11 cellular contexts compared by ENCODE assay signal in the genomic region with DNA sequence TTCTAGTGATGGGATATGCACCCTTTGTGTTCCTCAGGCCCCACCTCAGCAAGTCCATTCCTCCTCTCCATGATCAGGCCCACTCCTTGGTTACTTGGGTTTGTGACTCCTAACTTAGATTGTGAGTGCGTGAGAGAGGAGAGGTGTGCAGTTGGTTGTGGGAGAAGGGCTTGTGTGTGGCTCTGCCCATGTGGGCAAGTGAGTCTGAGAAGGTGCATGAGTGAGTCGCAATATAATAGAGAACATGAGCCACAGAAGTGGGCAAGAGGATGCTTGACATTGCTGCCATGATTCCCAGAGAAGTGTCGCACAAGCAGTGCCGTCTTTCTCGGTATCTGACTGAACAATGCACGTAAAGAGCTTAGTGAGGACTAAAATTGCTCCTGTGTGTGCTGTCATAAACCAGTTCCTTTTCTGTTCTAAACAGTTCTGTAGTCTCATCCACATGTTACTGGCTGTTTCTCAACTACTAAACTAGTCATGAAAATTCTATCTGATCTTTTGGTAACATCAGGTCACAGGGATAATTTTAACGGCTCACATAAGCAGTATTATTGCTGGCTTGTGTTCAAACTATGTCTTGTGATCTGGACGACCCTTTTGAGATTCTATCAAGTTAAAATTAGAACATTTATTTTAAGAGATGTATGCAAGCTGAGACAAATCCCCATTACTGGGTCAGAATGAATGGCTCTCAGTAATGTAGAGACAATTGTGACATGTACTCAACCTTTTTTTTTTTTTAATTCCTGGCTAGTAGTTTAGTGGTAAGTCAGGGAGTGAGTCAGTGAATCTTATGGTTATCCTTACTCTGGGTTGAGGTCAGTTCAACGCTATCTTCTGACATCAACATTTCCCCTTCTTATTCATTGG. TPM values are rescaled to one million over a fixed set of nuclear protein-coding genes. Genes with fewer than 3 reads are reported as not detected.
DNase-seq lines count a peak whose midpoint lies in the region; ATAC-seq lines count a peak whose summit lies in the region.
"Had no signal": no experiment of that assay in that cellular context is flagged by ENCODE, and none has a peak within 500 bp of the region (broad histone marks: within the 10 kb centered on the region; RNA-seq: fewer than 3 reads in every experiment).

No MANE protein-coding gene starts in this region.

- DNase-seq in activated CD4-positive, alpha-beta T cell treated with anti-CD3 and anti-CD28 coated beads for 36 hours, result no peak
- no peak for DNase-seq in activated CD4-positive, alpha-beta T cell treated with anti-CD3 and anti-CD28 coated beads for 4 hours
- peak; percentile 69 for DNase-seq in amniotic stem cell (lab: John Stamatoyannopoulos, UW)
- DNase-seq in left ventricle myocardium superior, result no peak
- peak; percentile 86 for DNase-seq in stromal cell of bone marrow (ENCODE audit: low read depth)
- DNase-seq in pons (ENCODE audit: low spot score), result no peak
- DNase-seq in NCI-H524 treated with DMSO at 0.1 percent for 48 hours (lab: John Stamatoyannopoulos, UW), result no peak
- DNase-seq: activated B cell treated with CpG ODN at 0.5 μM for 24 hours, naive B cell had no signal

- H3K36me3 Mint-ChIP-seq in activated CD4-positive, alpha-beta T cell treated with anti-CD3 and anti-CD28 coated beads for 36 hours (ENCODE audit: low read depth), result peaks cover 35% of the 10 kb centered on the region

- no peak overlapping the region for H3K4me3 Mint-ChIP-seq in activated CD4-positive, alpha-beta T cell treated with anti-CD3 and anti-CD28 coated beads for 36 hours
- H3K4me3 Mint-ChIP-seq: activated B cell treated with CpG ODN at 0.5 μM for 24 hours, B cell, naive B cell had no signal

- ATAC-seq in activated CD4-positive, alpha-beta T cell treated with anti-CD3 and anti-CD28 coated beads for 36 hours, result peak; percentile 51
- peak; percentile 59 for ATAC-seq in left ventricle myocardium superior
- no peak for ATAC-seq in GM19467 (IDR thresholded peaks at IDR 0.05; ENCODE audit: unreplicated experiment)

- intact Hi-C loops in activated CD4-positive, alpha-beta T cell treated with anti-CD3 and anti-CD28 coated beads for 36 hours (cut with DNase I, micrococcal nuclease), result no loop called here
- intact Hi-C loops in left ventricle myocardium superior (cut with micrococcal nuclease), result no loop called here

- H3K9me3 Mint-ChIP-seq in activated CD4-positive, alpha-beta T cell treated with anti-CD3 and anti-CD28 coated beads for 36 hours (ENCODE audit: low read depth), result no peaks in the 10 kb centered on the region
- H3K9me3 Mint-ChIP-seq: activated B cell treated with CpG ODN at 0.5 μM for 24 hours, naive B cell had no signal

- POLR2A ChIA-PET in activated CD4-positive, alpha-beta T cell treated with anti-CD3 and anti-CD28 coated beads for 36 hours (lab: Charles Lee), result no interaction called here

- CTCF ChIA-PET in activated CD4-positive, alpha-beta T cell treated with anti-CD3 and anti-CD28 coated beads for 36 hours (lab: Charles Lee), result interaction anchor here (1.0 kb wide), 1 partner anchor 15 kb away, joined by 3 read pairs; no protein-coding TSS in a partner anchor

- no peak overlapping the region for H3K27ac Mint-ChIP-seq in activated CD4-positive, alpha-beta T cell treated with anti-CD3 and anti-CD28 coated beads for 36 hours
- H3K27ac Mint-ChIP-seq: activated B cell treated with CpG ODN at 0.5 μM for 24 hours, B cell, naive B cell had no signal

- H3K4me1 Mint-ChIP-seq in activated CD4-positive, alpha-beta T cell treated with anti-CD3 and anti-CD28 coated beads for 36 hours, result peaks cover 27% of the 10 kb centered on the region
- H3K4me1 Mint-ChIP-seq: activated B cell treated with CpG ODN at 0.5 μM for 24 hours, B cell had no signal

- H3K27me3 Mint-ChIP-seq in activated CD4-positive, alpha-beta T cell treated with anti-CD3 and anti-CD28 coated beads for 36 hours, result no peaks in the 10 kb centered on the region
- H3K27me3 Mint-ChIP-seq: activated B cell treated with CpG ODN at 0.5 μM for 24 hours, B cell, naive B cell had no signal

RNA-seq across cellular contexts. Expression of a gene that starts 25.6 kb away (rescaled TPM):
- 10 to 100 TPM; 13.3 to 14.0 TPM for total RNA-seq in activated CD4-positive, alpha-beta T cell treated with anti-CD3 and anti-CD28 coated beads for 36 hours
- total RNA-seq in left ventricle myocardium superior, result 179 TPM

Comparison
In these comparisons a context has a peak if more than half of its experiments do, and no peak if none do; other contexts are left out.
1. DNase-seq: peak in amniotic stem cell (single experiment) and stromal cell of bone marrow (single experiment); none in activated CD4-positive, alpha-beta T cell treated with anti-CD3 and anti-CD28 coated beads for 36 hours (single experiment), activated CD4-positive, alpha-beta T cell treated with anti-CD3 and anti-CD28 coated beads for 4 hours (0 of 2), left ventricle myocardium superior (single experiment), pons (single experiment) and NCI-H524 treated with DMSO at 0.1 percent for 48 hours (single experiment).
2. RNA of a gene that starts 25.6 kb away (total RNA-seq): 179 TPM in left ventricle myocardium superior (single experiment); 13.3 to 14.0 TPM in activated CD4-positive, alpha-beta T cell treated with anti-CD3 and anti-CD28 coated beads for 36 hours; every median in the first group is over 10 times any median in the second.